Comparison of ENCODE assay signal across 9 cellular contexts in the genomic region with DNA sequence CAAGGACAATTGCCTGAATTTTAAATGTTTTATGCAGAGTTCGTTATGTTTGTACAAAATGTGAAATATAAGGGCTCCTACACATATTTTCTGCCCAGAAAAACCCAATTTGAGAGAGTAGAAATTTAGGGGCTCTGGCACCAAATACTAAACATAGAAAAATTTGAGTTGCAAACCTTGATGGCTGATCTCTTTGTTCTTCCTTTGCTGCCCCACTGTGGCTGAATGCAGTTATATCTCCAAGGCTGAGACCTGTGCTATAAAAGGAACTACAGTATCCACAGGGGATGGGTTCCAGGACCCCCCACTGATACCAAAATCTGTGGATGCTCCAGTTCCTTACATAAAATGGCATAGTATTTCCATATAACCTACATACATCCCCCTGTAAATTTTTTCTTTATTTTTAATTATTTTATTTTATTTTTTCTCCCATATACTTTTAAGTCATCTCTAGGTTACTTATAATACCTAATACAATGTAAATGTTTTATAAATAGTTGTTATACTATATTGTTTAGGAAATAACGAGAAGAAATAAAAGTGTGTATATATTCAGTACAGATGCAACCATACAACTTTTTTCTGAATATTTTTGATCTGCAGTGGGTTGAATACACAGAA. TPM values are rescaled to one million over a fixed set of nuclear protein-coding genes. Genes with fewer than 3 reads are reported as not detected.
DNase-seq lines count a peak whose midpoint lies in the region; ATAC-seq, FAIRE-seq and TF ChIP-seq lines count a peak whose summit lies in the region.
"Had no signal": no experiment of that assay in that cellular context is flagged by ENCODE, and none has a peak within 500 bp of the region (broad histone marks: within the 10 kb centered on the region; RNA-seq: fewer than 3 reads in every experiment).

No MANE protein-coding gene starts in this region.

- no peak for TF ChIP-seq POLR2A in K562 (conservative IDR thresholded peaks at IDR 0.05)

- TF ChIP-seq CTCF in D721Med (IDR thresholded peaks at IDR 0.05; ENCODE audit: insufficient read depth, missing control alignments) (peak; percentile 59), HFFc6 (IDR thresholded peaks at IDR 0.05) (peak; percentile 78), PC-3 (conservative IDR thresholded peaks at IDR 0.05; ENCODE audit: low read depth, low read length) (peak; percentile 66), K562 (IDR thresholded peaks at IDR 0.05 in 2 of 3, conservative IDR thresholded peaks at IDR 0.05 in 1 of 3; ENCODE audit: insufficient read depth in 2 of 3, low read depth in 1 of 3, low read length in 3 of 3) (peak; percentile 42 to 60 (median 54); a peak in 4 of 6 replicates)

- H3K27me3 ChIP-seq in PC-3 (ENCODE audit: low read length) (no peaks in the 10 kb centered on the region), K562 (ENCODE audit: control insufficient read depth in 2 of 2, insufficient read depth in 2 of 2, low read length in 2 of 2) (no peaks in the 10 kb centered on the region), aorta (ENCODE audit: control insufficient read depth in 1 of 2, insufficient read depth in 2 of 2, low read length in 1 of 2) (no peaks in the 10 kb centered on the region)

- H3K9me2 ChIP-seq in PC-3 (replicated peaks; ENCODE audit: low read length) = no peaks in the 10 kb centered on the region

- no peaks in the 10 kb centered on the region for H3F3A ChIP-seq in PC-3 (ENCODE audit: low read length, unreplicated experiment)

- no peaks in the 10 kb centered on the region for H4K20me1 ChIP-seq in PC-3 (ENCODE audit: low read length)
- no peaks in the 10 kb centered on the region for H4K20me1 ChIP-seq in K562 (replicated peaks; ENCODE audit: control insufficient read depth, insufficient read depth, low read length)

- no peak overlapping the region for H3K4me2 ChIP-seq in PC-3 (ENCODE audit: low read length)
- H3K4me2 ChIP-seq in K562 (ENCODE audit: insufficient read depth, low read length) = no peak overlapping the region

- POLR2A ChIA-PET in PC-3 (lab: Charles Lee; ENCODE audit: unreplicated experiment) = no interaction called here
- POLR2A ChIA-PET in K562 (lab: Yijun Ruan, JAX) = interaction anchor here (0.5 kb wide), 1 partner anchor 496 kb away, joined by 4 read pairs; no protein-coding TSS in a partner anchor

- no peak for TF ChIP-seq EP300 in K562 (IDR thresholded peaks at IDR 0.05; ENCODE audit: low read length)

- H3K27me3 Mint-ChIP-seq in HFFc6 (ENCODE audit: insufficient read depth) (peaks cover 35% of the 10 kb centered on the region), immature natural killer cell (ENCODE audit: low read depth in 3 of 3) (peaks cover 3 to 6% (median 4%) of the 10 kb centered on the region in 3 donors)

- no peak for DNase-seq in D721Med (ENCODE audit: insufficient read length, low spot score)
- DNase-seq in HFFc6 = peak; percentile 10
- DNase-seq in PC-3 = peak; percentile 55
- peak; percentile 27 to 46 (median 36) for DNase-seq in K562 (ENCODE audit: extremely low read depth in 1 of 4, low spot score in 3 of 4)
- peak in 2 of 3 donors; percentile 20 to 26 for DNase-seq in immature natural killer cell
- peak; percentile 11 to 17 for DNase-seq in stimulated activated CD4-positive, alpha-beta T cell treated with anti-CD3 and anti-CD28 coated beads, Interleukin-2, amount 100 ng/mL, for 48 hours
- DNase-seq in aorta = no peak
- DNase-seq: activated B cell treated with CpG ODN at 0.5 μM for 24 hours had no signal

- in situ Hi-C loops in K562 (cut with MboI) = loop anchor here (10.0 kb wide), 2 partner anchors 315 to 495 kb away; no protein-coding TSS in a partner anchor

- H3K9me3 ChIP-seq in PC-3 (ENCODE audit: low read length) (no peaks in the 10 kb centered on the region), K562 (replicated peaks; ENCODE audit: control insufficient read depth, insufficient read depth, low read depth, low read length) (peaks cover 1% of the 10 kb centered on the region; the same call in 1 of the 2 replicates), aorta (ENCODE audit: control insufficient read depth, low read length) (no peaks in the 10 kb centered on the region)

- H3K9ac ChIP-seq in PC-3 (ENCODE audit: low read length) = no peak overlapping the region
- no peak overlapping the region for H3K9ac ChIP-seq in K562 (ENCODE audit: insufficient read depth in 1 of 2, low read depth in 2 of 2, low read length in 2 of 2)

- peak; percentile 53 for FAIRE-seq in D721Med (lab: Jason Lieb, UNC)
- peak; percentile 79 for FAIRE-seq in K562 (lab: Jason Lieb, UNC)

- H3K4me3 ChIP-seq in PC-3 (ENCODE audit: low read length) (no peak overlapping the region), K562 (no peak overlapping the region), aorta (ENCODE audit: low read length in 2 of 2) (no peak overlapping the region)

- H2AFZ ChIP-seq in PC-3 (ENCODE audit: low read length) (no peak overlapping the region), K562 (ENCODE audit: low read depth, low read length) (no peak overlapping the region)

- H3K27ac Mint-ChIP-seq in HFFc6 (no peak overlapping the region), immature natural killer cell (no peak overlapping the region)
- H3K27ac Mint-ChIP-seq: activated B cell treated with CpG ODN at 0.5 μM for 24 hours had no signal

- intact Hi-C loops in PC-3 (cut with micrococcal nuclease) = loop anchor here (1.0 to 5.0 kb wide), 4 partner anchors 72 to 321 kb away; no protein-coding TSS in a partner anchor
- intact Hi-C loops in K562 (cut with micrococcal nuclease) = loop anchor here (1.0 to 5.0 kb wide), 5 partner anchors 69 to 497 kb away; a partner anchor contains a TSS
- intact Hi-C loops in aorta (cut with DNase I) = loop anchor here (5.0 to 10.0 kb wide), 3 partner anchors 162 to 325 kb away; no protein-coding TSS in a partner anchor

- no peak overlapping the region for H3K4me3 Mint-ChIP-seq in HFFc6
- no peak overlapping the region for H3K4me3 Mint-ChIP-seq in immature natural killer cell
- H3K4me3 Mint-ChIP-seq: activated B cell treated with CpG ODN at 0.5 μM for 24 hours had no signal

- CTCF ChIA-PET in PC-3 (lab: Charles Lee) = no interaction called here
- CTCF ChIA-PET in K562 (lab: Yijun Ruan, JAX; ENCODE audit: low intra/inter-chr PET ratio) = interaction anchor here (1.5 kb wide), 1 partner anchor 321 kb away, joined by 4 read pairs; no protein-coding TSS in a partner anchor

- H3K36me3 ChIP-seq in PC-3 (ENCODE audit: low read depth, low read length) (no peaks in the 10 kb centered on the region), K562 (ENCODE audit: control insufficient read depth, insufficient read depth, low read length) (no peaks in the 10 kb centered on the region), aorta (ENCODE audit: control insufficient read depth in 1 of 2, insufficient read depth in 2 of 2, low read length in 1 of 2) (no peaks in the 10 kb centered on the region)

- H3K9me3 Mint-ChIP-seq in HFFc6 (no peaks in the 10 kb centered on the region), immature natural killer cell (no peaks in the 10 kb centered on the region)
- H3K9me3 Mint-ChIP-seq: activated B cell treated with CpG ODN at 0.5 μM for 24 hours had no signal

- H3K4me1 ChIP-seq in PC-3 (ENCODE audit: insufficient read depth, low read length) (no peaks in the 10 kb centered on the region), K562 (replicated peaks in 1 of 2; ENCODE audit: control insufficient read depth in 2 of 2, insufficient read depth in 2 of 2, low read length in 2 of 2) (no peaks in the 10 kb centered on the region), aorta (ENCODE audit: control insufficient read depth in 1 of 2, insufficient read depth in 2 of 2, low read length in 2 of 2) (no peaks in the 10 kb centered on the region)

- no peaks in the 10 kb centered on the region for H3K9me1 ChIP-seq in K562 (ENCODE audit: control insufficient read depth, insufficient read depth, low read length)

- H3K4me1 Mint-ChIP-seq in HFFc6 (ENCODE audit: low read depth) (no peaks in the 10 kb centered on the region), immature natural killer cell (no peaks in the 10 kb centered on the region)
- H3K4me1 Mint-ChIP-seq: activated B cell treated with CpG ODN at 0.5 μM for 24 hours had no signal

- TF ChIP-seq RAD21 in K562 (CRISPR knock-in tag; conservative IDR thresholded peaks at IDR 0.05 in 1 of 2, IDR thresholded peaks at IDR 0.05 in 1 of 2) = peak; percentile 44 to 69

- BruUV-seq in PC-3 (replicated peaks; lab: Mats Ljungman, UMichigan) = no TSS peak
- BruUV-seq in K562 (replicated peaks; lab: Mats Ljungman, UMichigan) = no TSS peak

- H3K27ac ChIP-seq in PC-3 (ENCODE audit: low read length) = no peak overlapping the region
- no peak overlapping the region for H3K27ac ChIP-seq in K562 (ENCODE audit: extremely low read depth, low read depth, low read length)
- H3K27ac ChIP-seq in aorta (ENCODE audit: low read depth in 1 of 2, low read length in 2 of 2) = no peak overlapping the region

- no peaks in the 10 kb centered on the region for H3K79me2 ChIP-seq in PC-3 (ENCODE audit: low read length)
- H3K79me2 ChIP-seq in K562 (ENCODE audit: control insufficient read depth, insufficient read depth, low read length) = no peaks in the 10 kb centered on the region

- WGBS in K562 (ENCODE audit: insufficient coverage, low coverage, missing lambda C conversion rate) = 6% methylated on average over 2 of the region's 2 CpGs
- 27 to 32% methylated on average over 2 of the region's 2 CpGs for WGBS in aorta, 2 donors

- H3K36me3 Mint-ChIP-seq in HFFc6 (ENCODE audit: low read depth) (no peaks in the 10 kb centered on the region), immature natural killer cell (no peaks in the 10 kb centered on the region)

- peak; percentile 49; the same call in 1 of the 2 replicates for ATAC-seq in PC-3
- ATAC-seq in K562 = peak; percentile 87
- no peak for ATAC-seq in HG03045 (IDR thresholded peaks at IDR 0.05; ENCODE audit: unreplicated experiment)
- no peak for ATAC-seq in aorta (ENCODE audit: low FRiP score)

RNA-seq across cellular contexts. Expression of a gene that starts 22.5 kb away (rescaled TPM):
- under 1 TPM in 1 of 6 experiments, not detected in 5; 0.14 TPM for total RNA-seq in HFFc6 (2021; fragmentation: NEBNext Ultra II Directional; extraction: Animal tissue kit (Norgen Biotek cat#: 25700))
- 0.17 and 0.44 TPM in 2 replicates for total RNA-seq in PC-3 (2014; rRNA removed)
- 0.32 and 0.49 TPM in 2 replicates for total RNA-seq in K562 (2011; cell fraction: chromatin; rRNA removed; ENCODE audit: low replicate concordance)
- total RNA-seq in K562 (2011; cell fraction: nucleolus; rRNA removed) = 0.17 TPM in 1 of 2 replicates, not detected in the other
- 0.51 and 0.99 TPM in 2 replicates for total RNA-seq in K562 (2011; cell fraction: nucleoplasm; rRNA removed)
- total RNA-seq in K562 (2014; rRNA removed) = 0.09 and 0.20 TPM in 2 replicates
- 0.10 and 0.11 TPM in 2 replicates for total RNA-seq in K562 (2014; rRNA removed; fragmentation: Illumina TruSeq; extraction: Trizol)
- total RNA-seq in K562 (2015; rRNA removed; fragmentation: Illumina TruSeq; extraction: Trizol) = 0.11 and 0.15 TPM in 2 replicates
- 0.16 and 0.20 TPM in 2 replicates for total RNA-seq in K562 (2021)
- polyA plus RNA-seq in K562 (2011; rRNA removed) = 0.43 and 0.86 TPM in 2 replicates
- polyA plus RNA-seq in K562 (2011; cell fraction: cytosol; rRNA removed) = 0.27 and 0.31 TPM in 2 replicates
- polyA plus RNA-seq in K562 (2011; cell fraction: nucleus; rRNA removed) = 0.83 and 1.0 TPM in 2 replicates
- 0.10 and 0.17 TPM in 2 replicates for polyA plus RNA-seq in K562 (2012)
- polyA plus RNA-seq in K562 (2014; fragmentation: Illumina TruSeq; extraction: Trizol) = 0.09 TPM in 1 of 2 replicates, not detected in the other
- polyA plus RNA-seq in K562 (2014; fragmentation: Nextera tagmentation; extraction: Ambion mirVana) = under 1 TPM in 1 of 2 experiments, not detected in 1; 0.07 TPM
- polyA plus RNA-seq in K562 (2014; rRNA removed) = 0.04 and 0.54 TPM in 2 replicates
- polyA minus RNA-seq in K562 (2011; rRNA and poly(A)+ RNA removed) = 0.87 and 1.1 TPM in 2 replicates
- polyA minus RNA-seq in K562 (2011; cell fraction: cytosol; rRNA and poly(A)+ RNA removed) = not detected in 2 replicates
- polyA minus RNA-seq in K562 (2011; cell fraction: nucleus; rRNA and poly(A)+ RNA removed) = 0.27 and 0.44 TPM in 2 replicates
- under 1 TPM in 1 of 3 donors, not detected in 2; 0.19 TPM for polyA plus RNA-seq in immature natural killer cell
- under 1 TPM; 0.19 to 0.27 TPM for total RNA-seq in aorta
- under 1 TPM in 1 of 2 donors, not detected in 1; 0.10 TPM for polyA plus RNA-seq in aorta
- total RNA-seq: activated B cell treated with CpG ODN at 0.5 μM for 24 hours had no signal

RNA-seq across cellular contexts. Expression of a gene that starts 45.0 kb away (rescaled TPM):
- total RNA-seq in HFFc6 (2021; fragmentation: NEBNext Ultra II Directional; extraction: Animal tissue kit (Norgen Biotek cat#: 25700)) = 100 to 1,000 TPM; 213 to 242 (median 224) TPM
- 38.2 and 46.0 TPM in 2 replicates for total RNA-seq in PC-3 (2014; rRNA removed)
- 31.7 and 33.4 TPM in 2 replicates for total RNA-seq in K562 (2011; cell fraction: chromatin; rRNA removed; ENCODE audit: low replicate concordance)
- 55.9 and 65.0 TPM in 2 replicates for total RNA-seq in K562 (2011; cell fraction: nucleolus; rRNA removed)
- 52.1 and 63.5 TPM in 2 replicates for total RNA-seq in K562 (2011; cell fraction: nucleoplasm; rRNA removed)
- total RNA-seq in K562 (2014; rRNA removed) = 221 and 225 TPM in 2 replicates
- total RNA-seq in K562 (2014; rRNA removed; fragmentation: Illumina TruSeq; extraction: Trizol) = 237 and 280 TPM in 2 replicates
- 195 and 204 TPM in 2 replicates for total RNA-seq in K562 (2015; rRNA removed; fragmentation: Illumina TruSeq; extraction: Trizol)
- total RNA-seq in K562 (2021) = 252 and 275 TPM in 2 replicates
- polyA plus RNA-seq in K562 (2011; rRNA removed) = 401 and 592 TPM in 2 replicates
- 146 and 208 TPM in 2 replicates for polyA plus RNA-seq in K562 (2011; cell fraction: cytosol; rRNA removed)
- 83.6 and 116 TPM in 2 replicates for polyA plus RNA-seq in K562 (2011; cell fraction: nucleus; rRNA removed)
- 188 and 273 TPM in 2 replicates for polyA plus RNA-seq in K562 (2012)
- 283 and 333 TPM in 2 replicates for polyA plus RNA-seq in K562 (2014; fragmentation: Illumina TruSeq; extraction: Trizol)
- 100 to 1,000 TPM; 136 to 205 TPM for polyA plus RNA-seq in K562 (2014; fragmentation: Nextera tagmentation; extraction: Ambion mirVana)
- polyA plus RNA-seq in K562 (2014; rRNA removed) = 315 and 359 TPM in 2 replicates
- polyA minus RNA-seq in K562 (2011; rRNA and poly(A)+ RNA removed) = 170 and 176 TPM in 2 replicates
- polyA minus RNA-seq in K562 (2011; cell fraction: cytosol; rRNA and poly(A)+ RNA removed) = 104 and 123 TPM in 2 replicates
- 32.2 and 48.5 TPM in 2 replicates for polyA minus RNA-seq in K562 (2011; cell fraction: nucleus; rRNA and poly(A)+ RNA removed)
- 100 to 1,000 TPM; 162 to 223 (median 166) TPM for polyA plus RNA-seq in immature natural killer cell
- total RNA-seq in aorta = 10 to 100 TPM; 84.1 to 95.9 TPM
- polyA plus RNA-seq in aorta = 100 to 1,000 TPM; 125 to 235 TPM

RNA-seq across cellular contexts. Expression of a gene that starts 59.3 kb away (rescaled TPM):
- total RNA-seq in HFFc6 (2021; fragmentation: NEBNext Ultra II Directional; extraction: Animal tissue kit (Norgen Biotek cat#: 25700)) = 10 to 100 TPM in 4 of 6 experiments, 1 to 10 TPM in 2; 2.5 to 15.0 (median 12.3) TPM
- total RNA-seq in PC-3 (2014; rRNA removed) (8.1 and 13.8 TPM in 2 replicates), K562 (2014; rRNA removed) (0.18 and 0.33 TPM in 2 replicates), K562 (2014; rRNA removed; fragmentation: Illumina TruSeq; extraction: Trizol) (0.29 and 0.45 TPM in 2 replicates), K562 (2015; rRNA removed; fragmentation: Illumina TruSeq; extraction: Trizol) (0.30 and 0.40 TPM in 2 replicates), K562 (2021) (0.96 and 1.4 TPM in 2 replicates), aorta (1 to 10 TPM; 1.7 to 3.5 TPM)
- total RNA-seq in K562 (2011; cell fraction: chromatin; rRNA removed; ENCODE audit: low replicate concordance) = 0.79 and 1.1 TPM in 2 replicates
- total RNA-seq in K562 (2011; cell fraction: nucleolus; rRNA removed) = 0.79 and 1.8 TPM in 2 replicates
- total RNA-seq in K562 (2011; cell fraction: nucleoplasm; rRNA removed) = 1.2 and 2.1 TPM in 2 replicates
- polyA plus RNA-seq in K562 (2011; rRNA removed) (0.74 and 1.8 TPM in 2 replicates), K562 (2014; fragmentation: Illumina TruSeq; extraction: Trizol) (0.40 and 0.78 TPM in 2 replicates), K562 (2014; fragmentation: Nextera tagmentation; extraction: Ambion mirVana) (1 to 10 TPM in 1 of 2 experiments, under 1 TPM in 1; 0.90 to 1.0 TPM), K562 (2014; rRNA removed) (1.1 and 1.7 TPM in 2 replicates), immature natural killer cell (1 to 10 TPM in 1 of 3 donors, under 1 TPM in 2; 0.16 to 1.6 (median 0.85) TPM), aorta (1 to 10 TPM; 3.5 to 4.3 TPM)
- 1.4 and 2.1 TPM in 2 replicates for polyA plus RNA-seq in K562 (2011; cell fraction: cytosol; rRNA removed)
- 0.86 and 0.92 TPM in 2 replicates for polyA plus RNA-seq in K562 (2011; cell fraction: nucleus; rRNA removed)
- 0.65 and 0.80 TPM in 2 replicates for polyA plus RNA-seq in K562 (2012)
- polyA minus RNA-seq in K562 (2011; rRNA and poly(A)+ RNA removed) = 0.27 and 0.67 TPM in 2 replicates
- polyA minus RNA-seq in K562 (2011; cell fraction: cytosol; rRNA and poly(A)+ RNA removed) = 0.57 and 0.82 TPM in 2 replicates
- 0.78 and 1.8 TPM in 2 replicates for polyA minus RNA-seq in K562 (2011; cell fraction: nucleus; rRNA and poly(A)+ RNA removed)

Comparison
In these comparisons a context has a peak if more than half of its experiments do, and no peak if none do; other contexts are left out.
1. DNase-seq: peak in HFFc6 (single experiment), PC-3 (single experiment), K562 (4 of 4), immature natural killer cell (2 of 3) and stimulated activated CD4-positive, alpha-beta T cell treated with anti-CD3 and anti-CD28 coated beads, Interleukin-2, amount 100 ng/mL, for 48 hours (2 of 2); none in D721Med (single experiment) and aorta (0 of 2).
2. ATAC-seq: peak in PC-3 (single experiment) and K562 (single experiment); none in HG03045 (single experiment) and aorta (single experiment).
3. Peak in every context shown above with its lines, with median percentiles within 50 percentile points of each other: CTCF ChIP-seq.